Comparison of ENCODE assay signal across 14 cellular contexts in genomic region chr11:77396305-77396704, GRCh38.
DNase-seq lines count a peak whose midpoint lies in the region; ATAC-seq, FAIRE-seq and TF ChIP-seq lines count a peak whose summit lies in the region.
"Had no signal": no experiment of that assay in that cellular context is flagged by ENCODE, and none has a peak within 500 bp of the region (broad histone marks: within the 10 kb centered on the region; RNA-seq: fewer than 3 reads in every experiment).

No MANE protein-coding gene starts in this region.

- POLR2A ChIA-PET in HepG2 (lab: Yijun Ruan, JAX) = no interaction called here

- 0% methylated on average over 3 of the region's 3 CpGs for WGBS in HepG2 (ENCODE audit: low lambda C conversion rate)
- 19 to 23% methylated on average over 3 of the region's 3 CpGs for WGBS in pancreas, 2 donors
- 41 to 62% methylated on average over 3 of the region's 3 CpGs for WGBS in transverse colon (ENCODE audit: low coverage in 1 of 2), 2 donors

- no peak overlapping the region for H3K9ac ChIP-seq in HepG2 (ENCODE audit: insufficient read depth, low read depth, low read length)
- H3K9ac ChIP-seq: BLaER1 treated with 17β-estradiol and CSF1 and Interleukin-3, amounts not matched to agents 10 nM and 100 nM had no signal

- TF ChIP-seq POLR2A in HepG2 (IDR thresholded peaks at IDR 0.05; ENCODE audit: insufficient read depth in 1 of 2, low read depth in 2 of 2, low read length in 2 of 2) (no peak), transverse colon (IDR thresholded peaks at IDR 0.05) (no peak)

- CTCF ChIA-PET in HepG2 (lab: Yijun Ruan, JAX; ENCODE audit: low intra/inter-chr PET ratio, low total read pairs) = no interaction called here

- H3K27ac ChIP-seq in HepG2 (ENCODE audit: extremely low read length, insufficient read depth, low read length) = no peak overlapping the region
- H3K27ac ChIP-seq in pancreas = no peak overlapping the region
- H3K27ac ChIP-seq in transverse colon = peak overlapping the region; percentile 17 to 51 (median 39)
- H3K27ac ChIP-seq: BLaER1 treated with 17β-estradiol and CSF1 and Interleukin-3, amounts not matched to agents 10 nM and 100 nM had no signal

- H2AFZ ChIP-seq in HepG2 (ENCODE audit: low read length) = no peak overlapping the region

- DNase-seq in HuH-7.5 (ENCODE audit: low spot score) (peak; percentile 20), HepG2 (ENCODE audit: low spot score) (no peak), pancreas (no peak), transverse colon (no peak), medulla oblongata (ENCODE audit: extremely low spot score) (no peak)
- no peak for DNase-seq in stimulated activated CD4-positive, alpha-beta T cell treated with anti-CD3 and anti-CD28 coated beads, Interleukin-4, amount 100 ng/mL, for 4 hours
- no peak for DNase-seq in activated CD8-positive, alpha-beta memory T cell treated with anti-CD3 and anti-CD28 coated beads for 24 hours
- DNase-seq: 8988T; Calu3; CD4-positive, alpha-beta T cell; DMS 273 treated with DMSO at 0.1 percent for 48 hours had no signal

- ATAC-seq in HepG2 = peak; percentile 35; the same call in 1 of the 3 replicates
- peak in 3 of 4 donors; percentile 29 to 57 (median 40) for ATAC-seq in pancreas
- ATAC-seq: HCT116 had no signal

- FAIRE-seq in HepG2 (lab: Jason Lieb, UNC) (no peak), pancreas (lab: Jason Lieb, UNC) (no peak)
- FAIRE-seq: H54 had no signal

- TF ChIP-seq CTCF in HepG2 (CRISPR knock-in tag; IDR thresholded peaks at IDR 0.05) (no peak), pancreas (IDR thresholded peaks at IDR 0.05) (no peak), transverse colon (IDR thresholded peaks at IDR 0.05) (no peak)

- no peaks in the 10 kb centered on the region for H3K36me3 ChIP-seq in HepG2 (replicated peaks in 1 of 2; ENCODE audit: control insufficient read depth in 1 of 2, insufficient read depth in 2 of 2, low read length in 2 of 2)
- H3K36me3 ChIP-seq in pancreas = no peaks in the 10 kb centered on the region
- H3K36me3 ChIP-seq in transverse colon = no peaks in the 10 kb centered on the region

- no peaks in the 10 kb centered on the region for H4K20me1 ChIP-seq in HepG2 (ENCODE audit: insufficient read depth, low read length)

- no TSS peak for BruUV-seq in HepG2 (replicated peaks; lab: Mats Ljungman, UMichigan)

- in situ Hi-C loops in HepG2 (cut with HindIII; ENCODE audit: extremely low pct_ligation_motif_present, low pct_unique_long_range_greater_than_20kb) = no loop called here
- in situ Hi-C loops in transverse colon (cut with MboI; ENCODE audit: low pct_ligation_motif_present in 1 of 4, low pct_unique_long_range_greater_than_20kb in 1 of 4, low sequenced_read_pairs in 3 of 4) = no loop called here

- intact Hi-C loops in HepG2 (cut with micrococcal nuclease; ENCODE audit: unreplicated experiment) = no loop called here
- intact Hi-C loops in pancreas (cut with DNase I) = no loop called here
- intact Hi-C loops in transverse colon (cut with DNase I; ENCODE audit: low total_unique reads) = no loop called here

- H3K4me3 ChIP-seq in HepG2 (replicated peaks in 1 of 3; ENCODE audit: insufficient read depth in 1 of 3, low read depth in 2 of 3, low read length in 3 of 3) = no peak overlapping the region
- H3K4me3 ChIP-seq in pancreas = no peak overlapping the region
- H3K4me3 ChIP-seq in transverse colon = no peak overlapping the region
- H3K4me3 ChIP-seq: BLaER1 treated with 17β-estradiol and CSF1 and Interleukin-3, amounts not matched to agents 10 nM and 100 nM had no signal

- no peaks in the 10 kb centered on the region for H3K79me2 ChIP-seq in HepG2 (ENCODE audit: insufficient read depth, low read length)

- TF ChIP-seq EP300 in HepG2 (IDR thresholded peaks at IDR 0.05; ENCODE audit: low read depth in 2 of 2, low read length in 2 of 2) (no peak), HepG2 (CRISPR knock-in tag; IDR thresholded peaks at IDR 0.05; ENCODE audit: borderline replicate concordance) (no peak), transverse colon (IDR thresholded peaks at IDR 0.05; ENCODE audit: low read depth) (no peak)

- no peak for TF ChIP-seq RAD21 in HepG2 (CRISPR knock-in tag; IDR thresholded peaks at IDR 0.05)

- H3K4me2 ChIP-seq in HepG2 (ENCODE audit: low read depth, low read length) = no peak overlapping the region; the same call in 1 of the 2 replicates

- H3K9me3 ChIP-seq in HepG2 (ENCODE audit: low read length) = no peaks in the 10 kb centered on the region
- no peaks in the 10 kb centered on the region for H3K9me3 ChIP-seq in pancreas
- no peaks in the 10 kb centered on the region for H3K9me3 ChIP-seq in transverse colon

- no peaks in the 10 kb centered on the region for H3K27me3 ChIP-seq in HepG2 (ENCODE audit: control insufficient read depth in 1 of 2, insufficient read depth in 2 of 2, low read length in 2 of 2)
- no peaks in the 10 kb centered on the region for H3K27me3 ChIP-seq in pancreas
- no peaks in the 10 kb centered on the region for H3K27me3 ChIP-seq in transverse colon
- H3K27me3 ChIP-seq: BLaER1 treated with 17β-estradiol and CSF1 and Interleukin-3, amounts not matched to agents 10 nM and 100 nM had no signal

- H3K4me1 ChIP-seq in HepG2 (ENCODE audit: insufficient read depth, low read length) (peaks cover 17% of the 10 kb centered on the region), pancreas (peaks cover 10 to 21% (median 14%) of the 10 kb centered on the region in 3 donors), transverse colon (peaks cover 10 to 73% (median 39%) of the 10 kb centered on the region in 4 donors)

TF ChIP-seq in HepG2, 621 proteins besides CTCF, POLR2A, EP300 and RAD21 (continues in another document):
- no peak for TF ChIP-seq MYNN (CRISPR knock-in tag; IDR thresholded peaks at IDR 0.05; ENCODE audit: low read depth)
- TF ChIP-seq PBX3 (CRISPR knock-in tag; IDR thresholded peaks at IDR 0.05; ENCODE audit: borderline replicate concordance) = no peak
- no peak for TF ChIP-seq ZNF570 (CRISPR knock-in tag; IDR thresholded peaks at IDR 0.05; ENCODE audit: borderline replicate concordance)
- TF ChIP-seq THAP11 (CRISPR knock-in tag; IDR thresholded peaks at IDR 0.05) = 0 out of 2 replicates have a peak, but pooled peaks have one; percentile 18
- peak; percentile 44; the same call in 1 of the 2 replicates for TF ChIP-seq ARID5B (CRISPR knock-in tag; IDR thresholded peaks at IDR 0.05)
- TF ChIP-seq RARA (CRISPR knock-in tag; IDR thresholded peaks at IDR 0.05) = 0 out of 2 replicates have a peak, but pooled peaks have one; percentile 29
- TF ChIP-seq ZHX1 (CRISPR knock-in tag; IDR thresholded peaks at IDR 0.05; ENCODE audit: low read depth) = no peak
- no peak for TF ChIP-seq GTF3A (CRISPR knock-in tag; conservative IDR thresholded peaks at IDR 0.05)
- no peak for TF ChIP-seq MED13 (CRISPR knock-in tag; IDR thresholded peaks at IDR 0.05)

Comparison
In these comparisons a context has a peak if more than half of its experiments do, and no peak if none do; other contexts are left out.
1. H3K27ac ChIP-seq: peak in transverse colon (4 of 4); none in HepG2 (single experiment) and pancreas (0 of 4).